ENCODE assay signal across 10 cellular contexts in the genomic region with DNA sequence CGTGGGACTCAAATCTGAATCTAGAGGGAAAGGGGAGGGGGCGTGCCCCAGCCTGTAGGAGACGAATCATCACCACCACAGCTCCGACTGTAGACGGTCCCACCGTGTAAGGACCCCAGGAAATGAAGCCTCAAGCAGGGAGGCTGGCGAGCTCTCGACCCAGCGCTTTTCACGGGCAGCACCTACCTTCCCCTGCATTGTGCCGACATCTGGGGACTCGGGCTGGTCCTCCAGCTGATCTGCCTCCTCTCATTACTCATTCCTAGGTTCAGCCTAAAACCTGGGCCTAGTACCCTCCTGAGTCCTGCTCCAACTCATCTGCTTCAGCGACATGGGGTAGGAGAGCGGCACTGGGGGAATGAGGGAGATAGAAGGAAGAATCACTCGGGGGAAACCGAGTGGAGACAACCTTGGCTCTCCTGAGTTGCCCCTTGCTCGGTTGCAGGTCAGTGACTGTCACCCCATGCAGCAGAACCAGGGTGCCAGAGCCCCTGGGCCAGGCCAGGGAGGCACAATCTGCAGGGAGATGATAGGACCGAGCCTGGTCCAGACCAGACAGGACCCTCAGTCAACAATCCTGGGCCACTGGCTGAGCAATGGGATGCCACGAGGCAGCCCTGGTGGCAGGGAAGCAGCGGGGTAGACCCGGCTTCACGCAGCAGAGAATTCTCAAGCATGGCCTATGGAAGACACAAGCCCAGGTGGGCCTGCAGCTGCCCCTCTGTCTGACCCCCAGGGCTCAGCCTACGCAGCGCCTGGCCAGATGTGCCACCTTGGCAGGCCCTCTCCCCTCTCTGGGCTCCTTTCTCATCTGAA. TPM values are rescaled to one million over a fixed set of nuclear protein-coding genes. Genes with fewer than 3 reads are reported as not detected.
DNase-seq lines count a peak whose midpoint lies in the region; ATAC-seq and TF ChIP-seq lines count a peak whose summit lies in the region.
"Had no signal": no experiment of that assay in that cellular context is flagged by ENCODE, and none has a peak within 500 bp of the region (broad histone marks: within the 10 kb centered on the region; RNA-seq: fewer than 3 reads in every experiment).

No MANE protein-coding gene starts in this region.

- BruUV-seq in MCF 10A (replicated peaks; lab: Mats Ljungman, UMichigan): no TSS peak

- TF ChIP-seq CTCF in MCF 10A (IDR thresholded peaks at IDR 0.05; ENCODE audit: unreplicated experiment): no peak
- no peak for TF ChIP-seq CTCF in right lobe of liver (IDR thresholded peaks at IDR 0.05)
- TF ChIP-seq CTCF in suprapubic skin (IDR thresholded peaks at IDR 0.05): no peak

- no peaks in the 10 kb centered on the region for H3K9me3 ChIP-seq in right lobe of liver
- no peaks in the 10 kb centered on the region for H3K9me3 ChIP-seq in suprapubic skin

- intact Hi-C loops in MCF 10A (cut with micrococcal nuclease): no loop called here
- intact Hi-C loops in right lobe of liver (cut with DNase I): no loop called here
- intact Hi-C loops in head of caudate nucleus (cut with DNase I): no loop called here

- peak overlapping the region; percentile 59 for H3K27ac Mint-ChIP-seq in MCF 10A (ENCODE audit: low read depth, unreplicated experiment)

- H3K4me3 ChIP-seq in right lobe of liver: peak overlapping the region in 2 of 3 donors; percentile 11 to 89
- H3K4me3 ChIP-seq in suprapubic skin: peak overlapping the region; percentile 82

- POLR2A ChIA-PET in MCF 10A (lab: Yijun Ruan, JAX): interaction anchor here (1.6 to 4.4 kb wide), 7 partner anchors 14 to 133 kb away, joined by 6 to 106 read pairs (median 31); no protein-coding TSS in a partner anchor

- H3K36me3 Mint-ChIP-seq in MCF 10A (ENCODE audit: insufficient read depth, unreplicated experiment): peaks cover 12% of the 10 kb centered on the region

- ATAC-seq in right lobe of liver (no peak), HG02588 (IDR thresholded peaks at IDR 0.05; ENCODE audit: unreplicated experiment) (no peak)

- H3K4me1 Mint-ChIP-seq in MCF 10A (ENCODE audit: insufficient read depth, unreplicated experiment): peaks cover 24% of the 10 kb centered on the region

- H3K27me3 ChIP-seq in right lobe of liver (no peaks in the 10 kb centered on the region), suprapubic skin (no peaks in the 10 kb centered on the region)

- TF ChIP-seq POLR2A in right lobe of liver (IDR thresholded peaks at IDR 0.05) (no peak), suprapubic skin (IDR thresholded peaks at IDR 0.05) (no peak)

- H3K27ac ChIP-seq in right lobe of liver: peak overlapping the region; percentile 54 to 75 (median 54)
- peak overlapping the region; percentile 90 for H3K27ac ChIP-seq in suprapubic skin

- H3K4me3 Mint-ChIP-seq in MCF 10A (ENCODE audit: unreplicated experiment): peak overlapping the region; percentile 75

- 57% methylated on average over 12 of the region's 24 CpGs for WGBS in right lobe of liver (ENCODE audit: insufficient coverage, low coverage, low lambda C conversion rate, missing lambda C conversion rate)
- 59% methylated on average over 18 of the region's 24 CpGs for WGBS in suprapubic skin

- peak; percentile 76 for DNase-seq in DMS 273 (lab: John Stamatoyannopoulos, UW; ENCODE audit: unreplicated experiment)
- DNase-seq in DMS 273 treated with DMSO at 0.1 percent for 48 hours (lab: John Stamatoyannopoulos, UW): no peak
- DNase-seq in MCF 10A (ENCODE audit: unreplicated experiment): no peak
- no peak for DNase-seq in right lobe of liver
- no peak for DNase-seq in suprapubic skin (ENCODE audit: low spot score in 2 of 2)
- DNase-seq in NCI-H2227 treated with DMSO at 0.1 percent for 48 hours (lab: John Stamatoyannopoulos, UW): no peak
- DNase-seq in head of caudate nucleus: no peak
- DNase-seq: activated CD8-positive, alpha-beta memory T cell treated with anti-CD3 and anti-CD28 coated beads, Interleukin-2, amount 50 U/mL, for 4 hours had no signal

- no peaks in the 10 kb centered on the region for H3K27me3 Mint-ChIP-seq in MCF 10A (ENCODE audit: insufficient read depth, unreplicated experiment)

- no peaks in the 10 kb centered on the region for H3K9me3 Mint-ChIP-seq in MCF 10A (ENCODE audit: unreplicated experiment)

- H3K4me1 ChIP-seq in right lobe of liver (peaks cover 0 to 54% (median 23%) of the 10 kb centered on the region in 4 donors), suprapubic skin (peaks cover 93% of the 10 kb centered on the region)

- TF ChIP-seq EP300 in suprapubic skin (IDR thresholded peaks at IDR 0.05): no peak

- H3K36me3 ChIP-seq in right lobe of liver (no peaks in the 10 kb centered on the region), suprapubic skin (no peaks in the 10 kb centered on the region)

- CTCF ChIA-PET in MCF 10A (lab: Yijun Ruan, JAX): interaction anchor here (0.5 to 3.8 kb wide), 9 partner anchors 9 to 668 kb away, joined by 3 to 19 read pairs (median 5); no protein-coding TSS in a partner anchor

RNA-seq across cellular contexts. Expression of gene BCAR1, which starts 0.8 kb away (rescaled TPM):
- total RNA-seq in MCF 10A (2022): 58.6 and 68.1 TPM in 2 replicates
- 100 to 1,000 TPM in 1 of 6 experiments, 10 to 100 TPM in 5; 29.2 to 108 (median 51.2) TPM for total RNA-seq in right lobe of liver
- 10 to 100 TPM; 26.5 to 39.2 (median 30.9) TPM for total RNA-seq in suprapubic skin

RNA-seq across cellular contexts. Expression of gene CTRB1, which starts 33.5 kb away (rescaled TPM):
- not detected in 2 replicates for total RNA-seq in MCF 10A (2022)
- total RNA-seq in right lobe of liver: not detected
- total RNA-seq in suprapubic skin: not detected
- total RNA-seq: mononuclear cell had no signal

RNA-seq across cellular contexts. Expression of gene CTRB2, which starts 45.3 kb away (rescaled TPM):
- total RNA-seq in MCF 10A (2022): not detected in 2 replicates
- total RNA-seq in right lobe of liver: not detected
- total RNA-seq in suprapubic skin: not detected
- total RNA-seq: mononuclear cell had no signal
